In the genomic region with DNA sequence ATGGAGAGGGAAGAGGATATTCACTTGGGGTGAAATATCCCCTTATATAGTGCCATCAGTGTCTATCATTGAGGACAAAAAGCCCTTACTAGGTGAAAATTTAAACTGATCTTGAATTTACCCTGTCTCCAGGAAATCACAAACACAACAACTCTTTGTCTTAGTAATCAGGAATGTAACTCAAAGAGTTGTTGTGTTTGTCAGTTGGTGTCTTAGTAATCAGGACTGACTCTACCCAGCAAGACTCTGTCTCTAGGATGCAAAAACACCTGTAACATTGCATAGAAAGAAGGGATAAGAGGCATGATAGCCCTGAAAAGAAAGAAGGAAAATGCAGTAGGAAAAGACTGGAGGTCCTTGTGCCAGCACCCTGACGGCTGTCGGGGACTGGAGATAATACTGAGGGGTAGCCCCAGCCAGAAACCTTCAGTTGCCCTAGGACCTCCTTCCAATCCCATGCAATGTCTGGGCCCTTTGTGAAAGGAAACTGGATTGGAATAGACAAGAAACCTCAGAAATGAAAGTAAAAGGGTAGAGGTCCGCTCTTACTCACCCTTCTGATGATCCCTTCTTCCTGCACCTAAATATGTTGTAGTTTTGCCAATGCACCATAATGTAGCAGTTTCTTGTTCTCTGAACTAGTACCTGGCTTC, we compare ENCODE assay signal across 9 cellular contexts. TPM values are rescaled to one million over a fixed set of nuclear protein-coding genes. Genes with fewer than 3 reads are reported as not detected.
DNase-seq lines count a peak whose midpoint lies in the region; ATAC-seq and TF ChIP-seq lines count a peak whose summit lies in the region.
"Had no signal": no experiment of that assay in that cellular context is flagged by ENCODE, and none has a peak within 500 bp of the region (broad histone marks: within the 10 kb centered on the region; RNA-seq: fewer than 3 reads in every experiment).

No MANE protein-coding gene starts in this region.

- CTCF ChIA-PET in MCF 10A (lab: Yijun Ruan, JAX), result interaction anchor here (0.7 to 1.3 kb wide), 3 partner anchors 11 to 102 kb away, joined by 3 to 6 read pairs (median 4); no protein-coding TSS in a partner anchor
- CTCF ChIA-PET in mammary epithelial cell (lab: Charles Lee; ENCODE audit: low non-redundant PET), result no interaction called here

- H2AFZ ChIP-seq in mammary epithelial cell (ENCODE audit: low read depth, low read length), result peak overlapping the region; percentile 41

- peak overlapping the region; percentile 71 for H3K4me2 ChIP-seq in mammary epithelial cell (ENCODE audit: insufficient read depth, low read depth, low read length)
- H3K4me2 ChIP-seq: BLaER1 had no signal

- H3K36me3 ChIP-seq in breast epithelium (no peaks in the 10 kb centered on the region), mammary epithelial cell (ENCODE audit: insufficient read depth, low read length) (no peaks in the 10 kb centered on the region), thoracic aorta (no peaks in the 10 kb centered on the region)

- in situ Hi-C loops in mammary epithelial cell (cut with MboI; ENCODE audit: low sequenced_read_pairs in 2 of 2), result no loop called here

- H3K4me3 Mint-ChIP-seq in MCF 10A (ENCODE audit: unreplicated experiment), result no peak overlapping the region

- H3K79me2 ChIP-seq in mammary epithelial cell (ENCODE audit: insufficient read depth, low read length), result no peaks in the 10 kb centered on the region

- no peaks in the 10 kb centered on the region for H3K4me1 ChIP-seq in breast epithelium
- H3K4me1 ChIP-seq in mammary epithelial cell (ENCODE audit: insufficient read depth, low read length), result peaks cover 14% of the 10 kb centered on the region
- peaks cover 0 to 4% of the 10 kb centered on the region in 2 donors for H3K4me1 ChIP-seq in thoracic aorta (ENCODE audit: control insufficient read depth in 1 of 2, low read depth in 2 of 2)
- H3K4me1 ChIP-seq: BLaER1 had no signal

- no peak for TF ChIP-seq POLR2A in breast epithelium (IDR thresholded peaks at IDR 0.05)

- no peaks in the 10 kb centered on the region for H3K9me3 Mint-ChIP-seq in MCF 10A (ENCODE audit: unreplicated experiment)

- TF ChIP-seq CTCF in breast epithelium (IDR thresholded peaks at IDR 0.05), result no peak
- TF ChIP-seq CTCF in MCF 10A (IDR thresholded peaks at IDR 0.05; ENCODE audit: unreplicated experiment), result no peak
- TF ChIP-seq CTCF in mammary epithelial cell (conservative IDR thresholded peaks at IDR 0.05 in 1 of 2, IDR thresholded peaks at IDR 0.05 in 1 of 2; ENCODE audit: extremely low read depth in 1 of 2, insufficient read depth in 1 of 2, low read depth in 1 of 2, low read length in 2 of 2), result no peak
- TF ChIP-seq CTCF in thoracic aorta (IDR thresholded peaks at IDR 0.05), result no peak
- no peak for TF ChIP-seq CTCF in GM20000 (IDR thresholded peaks at IDR 0.05; ENCODE audit: extremely low read depth, missing control alignments)

- H3K27ac Mint-ChIP-seq in MCF 10A (ENCODE audit: low read depth, unreplicated experiment), result no peak overlapping the region

- H3K9me3 ChIP-seq in breast epithelium, result peaks cover 6 to 38% of the 10 kb centered on the region in 2 donors
- no peaks in the 10 kb centered on the region for H3K9me3 ChIP-seq in mammary epithelial cell (replicated peaks; ENCODE audit: insufficient read depth, low read length)
- peaks cover 13% of the 10 kb centered on the region for H3K9me3 ChIP-seq in thoracic aorta

- ATAC-seq in HG03354 (IDR thresholded peaks at IDR 0.05; ENCODE audit: poor library complexity, severe bottlenecking, unreplicated experiment), result peak; percentile 56
- ATAC-seq in thoracic aorta (ENCODE audit: insufficient number of reproducible peaks, low FRiP score, low read depth), result peak; percentile 40
- ATAC-seq in GM21381 (IDR thresholded peaks at IDR 0.05; ENCODE audit: unreplicated experiment), result no peak

- H3K4me3 ChIP-seq in breast epithelium (peak overlapping the region in 2 of 3 donors; percentile 9 to 26), mammary epithelial cell (replicated peaks in 1 of 3; ENCODE audit: insufficient read depth in 1 of 3, low read depth in 2 of 3, low read length in 3 of 3) (no peak overlapping the region), thoracic aorta (no peak overlapping the region)
- H3K4me3 ChIP-seq: BLaER1 had no signal

- dilution Hi-C loops in mammary epithelial cell (cut with HindIII; ENCODE audit: low sequenced_read_pairs), result no loop called here

- H3K36me3 Mint-ChIP-seq in MCF 10A (ENCODE audit: insufficient read depth, unreplicated experiment), result no peaks in the 10 kb centered on the region

- no peaks in the 10 kb centered on the region for H4K20me1 ChIP-seq in mammary epithelial cell (ENCODE audit: insufficient read depth, low read length)

- POLR2A ChIA-PET in MCF 10A (lab: Yijun Ruan, JAX), result no interaction called here

- no TSS peak for BruUV-seq in MCF 10A (replicated peaks; lab: Mats Ljungman, UMichigan)
- BruUV-seq in mammary epithelial cell (replicated peaks; lab: Mats Ljungman, UMichigan), result no TSS peak

- no peak overlapping the region for H3K9ac ChIP-seq in mammary epithelial cell (ENCODE audit: insufficient read depth, low read length)
- H3K9ac ChIP-seq: BLaER1 had no signal

- H3K27ac ChIP-seq in breast epithelium (no peak overlapping the region), mammary epithelial cell (ENCODE audit: insufficient read depth, low read depth, low read length) (peak overlapping the region; percentile 9), thoracic aorta (no peak overlapping the region)
- H3K27ac ChIP-seq: BLaER1 had no signal

- intact Hi-C loops in breast epithelium (cut with DNase I; ENCODE audit: low total_unique reads) (no loop called here), MCF 10A (cut with micrococcal nuclease) (no loop called here), mammary epithelial cell (cut with micrococcal nuclease) (loop anchor here (1.0 to 2.0 kb wide), 3 partner anchors 30 to 205 kb away; no protein-coding TSS in a partner anchor)

- 8% methylated on average over 3 of the region's 3 CpGs for WGBS in mammary epithelial cell (ENCODE audit: low coverage, missing lambda C conversion rate)

- DNase-seq in breast epithelium (ENCODE audit: low spot score in 2 of 2) (no peak), MCF 10A (ENCODE audit: unreplicated experiment) (no peak), mammary epithelial cell (peak; percentile 39), thoracic aorta (ENCODE audit: low spot score) (no peak), GM20000 (ENCODE audit: low spot score) (no peak), NCI-H2081 treated with DMSO at 0.1 percent for 48 hours (lab: John Stamatoyannopoulos, UW) (no peak)

- no peaks in the 10 kb centered on the region for H3K4me1 Mint-ChIP-seq in MCF 10A (ENCODE audit: insufficient read depth, unreplicated experiment)

- H3K27me3 ChIP-seq in breast epithelium, result no peaks in the 10 kb centered on the region
- no peaks in the 10 kb centered on the region for H3K27me3 ChIP-seq in mammary epithelial cell (ENCODE audit: insufficient read depth, low read length)
- no peaks in the 10 kb centered on the region for H3K27me3 ChIP-seq in thoracic aorta (replicated peaks; ENCODE audit: insufficient read depth)
- H3K27me3 ChIP-seq: BLaER1 had no signal

- H3K27me3 Mint-ChIP-seq in MCF 10A (ENCODE audit: insufficient read depth, unreplicated experiment), result no peaks in the 10 kb centered on the region

RNA-seq across cellular contexts. Expression of gene HMGB2, which starts 45.3 kb away (rescaled TPM):
- 10 to 100 TPM; 48.2 to 66.2 (median 58.0) TPM for total RNA-seq in breast epithelium
- total RNA-seq in MCF 10A (2022), result 124 and 176 TPM in 2 replicates
- total RNA-seq in mammary epithelial cell, result 10 to 100 TPM in 1 of 2 donors, 1 to 10 TPM in 1; 9.8 to 73.9 TPM
- polyA plus RNA-seq in mammary epithelial cell, result 62.5 TPM
- polyA minus RNA-seq in mammary epithelial cell, result 17.8 TPM
- total RNA-seq in thoracic aorta, result 10 to 100 TPM; 28.8 to 33.4 TPM

Comparison
In these comparisons a context has a peak if more than half of its experiments do, and no peak if none do; other contexts are left out.
1. H3K4me3 ChIP-seq: peak in breast epithelium (2 of 3); none in mammary epithelial cell (0 of 3) and thoracic aorta (single experiment).